29 cellular contexts compared by ENCODE assay signal in the genomic region with DNA sequence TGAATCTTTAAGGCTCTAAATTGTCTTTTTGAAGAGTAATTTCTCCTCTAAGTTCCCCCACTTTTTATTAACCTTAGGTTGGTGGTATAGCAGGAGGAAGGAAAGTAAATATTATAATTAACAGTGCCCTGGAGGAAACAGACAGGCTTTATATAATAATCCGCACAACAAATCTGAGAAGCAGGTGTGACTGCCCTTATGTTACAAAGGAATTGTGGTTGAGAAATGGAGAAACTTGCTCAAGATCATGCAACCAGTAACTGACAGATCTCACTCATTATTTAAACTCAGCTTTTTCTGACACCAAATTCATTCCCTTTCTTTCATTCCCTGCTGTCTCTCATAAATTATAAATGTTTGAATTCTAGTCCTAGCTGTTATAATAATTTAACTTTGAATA.
"Had no signal": no experiment of that assay in that cellular context is flagged by ENCODE, and none has a peak within 500 bp of the region (broad histone marks: within the 10 kb centered on the region; RNA-seq: fewer than 3 reads in every experiment).

No MANE protein-coding gene starts in this region.

- H3K27ac ChIP-seq: body of pancreas, colonic mucosa, gastrocnemius medialis, ovary, skin epidermis, testis, transverse colon had no signal

- H3K27ac Mint-ChIP-seq: activated naive CD8-positive, alpha-beta T cell; activated T-cell treated with anti-CD3 and anti-CD28 coated beads, Interleukin-2, amount 50 U/mL, for 72 hours; effector memory CD8-positive, alpha-beta T cell; nephron progenitor cell; progenitor cell of endocrine pancreas; T-helper 2 cell treated with Interferon-gamma antibody and Interleukin-4, amounts not matched to agents 5 μg/mL and 100 μg/mL, for 36 hours had no signal

- H3K4me3 ChIP-seq: body of pancreas, colonic mucosa, gastrocnemius medialis, ovary, right lobe of liver, skin epidermis, testis, transverse colon had no signal

- H3K9me3 Mint-ChIP-seq: activated T-cell treated with anti-CD3 and anti-CD28 coated beads, Interleukin-2, amount 50 U/mL, for 72 hours; effector memory CD8-positive, alpha-beta T cell; nephron progenitor cell; T-helper 2 cell treated with Interferon-gamma antibody and Interleukin-4, amounts not matched to agents 5 μg/mL and 100 μg/mL, for 36 hours had no signal

- H3K27me3 Mint-ChIP-seq: activated naive CD8-positive, alpha-beta T cell; effector memory CD8-positive, alpha-beta T cell; progenitor cell of endocrine pancreas had no signal

- H3K4me1 Mint-ChIP-seq: nephron progenitor cell had no signal

- H3K4me3 Mint-ChIP-seq: activated naive CD8-positive, alpha-beta T cell; activated T-cell treated with anti-CD3 and anti-CD28 coated beads, Interleukin-2, amount 50 U/mL, for 72 hours; effector memory CD8-positive, alpha-beta T cell; nephron progenitor cell; T-helper 2 cell treated with Interferon-gamma antibody and Interleukin-4, amounts not matched to agents 5 μg/mL and 100 μg/mL, for 36 hours had no signal

- DNase-seq: activated CD4-positive, alpha-beta T cell treated with anti-CD3 and anti-CD28 coated beads for 4 hours; activated CD4-positive, alpha-beta T cell treated with anti-CD3 and anti-CD28 coated beads, Interleukin-2, amount 50 U/mL, for 4 hours; activated effector memory CD4-positive, alpha-beta T cell treated with Interleukin-2 at 50 U/mL for 16 hours; activated naive CD4-positive, alpha-beta T cell treated with Interleukin-2 at 50 U/mL for 16 hours; activated T-cell treated with anti-CD3 and anti-CD28 coated beads for 4 hours; activated T-cell treated with anti-CD3 and anti-CD28 coated beads, Interleukin-2, amount 50 U/mL, for 72 hours; anterior cingulate cortex; body of pancreas; cerebellar nuclear complex; colonic mucosa; effector memory CD8-positive, alpha-beta T cell; erythroblast; gastrocnemius medialis; glutamatergic neuron; left cardiac atrium; left ventricle myocardium superior; mammary epithelial cell; nephron progenitor cell; ovary; right lobe of liver; stimulated activated CD4-positive, alpha-beta T cell treated with anti-CD3 and anti-CD28 coated beads, Interleukin-12 subunit alpha, Interleukin-12 subunit beta, amount 100 ng/mL, for 4 hours; stimulated activated CD4-positive, alpha-beta T cell treated with anti-CD3 and anti-CD28 coated beads, Interleukin-4, amount 100 ng/mL, for 1 hour; stimulated activated naive CD8-positive, alpha-beta T cell treated with anti-CD3 and anti-CD28 coated beads, Interleukin-15, Interleukin-2, amounts not matched to agents 100 U/mL and 50 U/mL, for 24 hours; testis; transverse colon had no signal
